16 cellular contexts compared by ENCODE assay signal in the genomic region with DNA sequence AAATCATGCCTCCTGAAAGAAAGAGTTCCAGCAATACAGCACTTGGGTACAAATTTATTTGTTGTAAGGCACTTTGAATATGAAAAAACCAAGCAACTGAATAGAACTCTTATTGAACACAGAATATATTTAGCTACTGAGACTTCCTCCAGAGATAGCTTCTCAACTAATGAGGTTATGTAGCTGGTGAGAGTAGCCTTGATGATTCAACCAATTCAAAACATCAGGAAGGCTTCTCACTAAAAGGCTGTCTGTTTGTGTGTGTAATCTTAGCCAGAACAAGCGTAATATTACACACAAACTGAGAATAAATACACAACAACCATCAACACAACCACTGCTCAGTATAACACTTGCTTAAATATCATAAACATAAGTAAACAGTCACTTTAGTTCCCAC. TPM values are rescaled to one million over a fixed set of nuclear protein-coding genes. Genes with fewer than 3 reads are reported as not detected.
DNase-seq lines count a peak whose midpoint lies in the region; ATAC-seq and TF ChIP-seq lines count a peak whose summit lies in the region.
"Had no signal": no experiment of that assay in that cellular context is flagged by ENCODE, and none has a peak within 500 bp of the region (broad histone marks: within the 10 kb centered on the region; RNA-seq: fewer than 3 reads in every experiment).

No MANE protein-coding gene starts in this region.

- in situ Hi-C loops in GM13976 (cut with MboI; ENCODE audit: low sequenced_read_pairs, unreplicated experiment) = no loop called here

- no peak overlapping the region for H2AFZ ChIP-seq in mesenchymal stem cell (ENCODE audit: low read depth, low read length)

- H3K79me1 ChIP-seq in mesenchymal stem cell (replicated peaks; ENCODE audit: low read length, poor library complexity, severe bottlenecking) = peaks cover 2% of the 10 kb centered on the region

- 67% methylated on average over 1 of the region's 1 CpG for WGBS in mesenchymal stem cell

- no peak overlapping the region for H3K23ac ChIP-seq in mesenchymal stem cell (ENCODE audit: low read length in 2 of 2)

- H3K4me3 ChIP-seq in left ventricle myocardium inferior = no peak overlapping the region
- no peak overlapping the region for H3K4me3 ChIP-seq in dorsolateral prefrontal cortex
- H3K4me3 ChIP-seq in mesenchymal stem cell (ENCODE audit: insufficient read depth in 1 of 2, low read depth in 1 of 2, low read length in 2 of 2) = no peak overlapping the region
- H3K4me3 ChIP-seq in skeletal muscle tissue (ENCODE audit: low read length in 3 of 3) = no peak overlapping the region
- H3K4me3 ChIP-seq: BLaER1 treated with 17β-estradiol and CSF1 and Interleukin-3, amounts not matched to agents 10 nM and 100 nM had no signal

- no peak overlapping the region for H2BK12ac ChIP-seq in mesenchymal stem cell (ENCODE audit: low read length in 2 of 2)

- TF ChIP-seq CTCF in left ventricle myocardium inferior (IDR thresholded peaks at IDR 0.05; ENCODE audit: borderline replicate concordance) (no peak), dorsolateral prefrontal cortex (IDR thresholded peaks at IDR 0.05 in 54 of 56, conservative IDR thresholded peaks at IDR 0.05 in 2 of 56; ENCODE audit: low read depth in 1 of 56, partially characterized antibody in 56 of 56) (no peak), GM13976 (IDR thresholded peaks at IDR 0.05; ENCODE audit: borderline replicate concordance, control extremely low read depth, extremely low read depth, insufficient read depth, missing control alignments) (no peak)

- H3K27ac ChIP-seq in left ventricle myocardium inferior (replicated peaks) (peak overlapping the region; percentile 39), dorsolateral prefrontal cortex (peak overlapping the region in 37 of 59 donors; percentile 1 to 75 (median 39)), mesenchymal stem cell (ENCODE audit: low read length, poor library complexity, severe bottlenecking) (no peak overlapping the region), skeletal muscle tissue (ENCODE audit: low read depth, low read length) (peak overlapping the region; percentile 3)
- H3K27ac ChIP-seq: BLaER1 treated with 17β-estradiol and CSF1 and Interleukin-3, amounts not matched to agents 10 nM and 100 nM; HL-60; KMS-11 had no signal

- H3K27me3 ChIP-seq in left ventricle myocardium inferior (ENCODE audit: low read depth) = no peaks in the 10 kb centered on the region
- no peaks in the 10 kb centered on the region for H3K27me3 ChIP-seq in dorsolateral prefrontal cortex
- H3K27me3 ChIP-seq in mesenchymal stem cell (ENCODE audit: control insufficient read depth in 1 of 2, insufficient read depth in 1 of 2, low read length in 2 of 2) = no peaks in the 10 kb centered on the region
- no peaks in the 10 kb centered on the region for H3K27me3 ChIP-seq in skeletal muscle tissue (ENCODE audit: control insufficient read depth in 3 of 3, insufficient read depth in 3 of 3, low read length in 3 of 3)
- H3K27me3 ChIP-seq: BLaER1 treated with 17β-estradiol and CSF1 and Interleukin-3, amounts not matched to agents 10 nM and 100 nM had no signal

- H3K14ac ChIP-seq in mesenchymal stem cell (ENCODE audit: low read length in 2 of 2) = no peak overlapping the region

- ATAC-seq in Right ventricle myocardium inferior (no peak), GM19351 (IDR thresholded peaks at IDR 0.05; ENCODE audit: unreplicated experiment) (no peak), HG03135 (IDR thresholded peaks at IDR 0.05; ENCODE audit: unreplicated experiment) (no peak)
- ATAC-seq: CD8-positive, alpha-beta T cell had no signal

- DNase-seq in left ventricle myocardium inferior (no peak), Right ventricle myocardium inferior (ENCODE audit: missing footprints) (no peak), dorsolateral prefrontal cortex (no peak), mesenchymal stem cell (peak; percentile 69), GM13976 (ENCODE audit: low spot score) (no peak)
- DNase-seq: 8988T; CD8-positive, alpha-beta T cell; NCI-H2029 treated with DMSO at 0.1 percent for 48 hours; SHP77 treated with DMSO at 0.1 percent for 48 hours had no signal

- H3K4ac ChIP-seq in mesenchymal stem cell (ENCODE audit: low read depth in 1 of 2, low read length in 2 of 2) = no peak overlapping the region

- no peak overlapping the region for H2BK15ac ChIP-seq in mesenchymal stem cell (ENCODE audit: low read depth, poor library complexity, severe bottlenecking)

- peaks cover 60% of the 10 kb centered on the region for H3K36me3 ChIP-seq in left ventricle myocardium inferior
- H3K36me3 ChIP-seq in mesenchymal stem cell (ENCODE audit: control insufficient read depth in 1 of 2, insufficient read depth in 2 of 2, low read depth in 1 of 2, low read length in 2 of 2) = peaks cover 3 to 81% of the 10 kb centered on the region in 2 experiments
- H3K36me3 ChIP-seq in skeletal muscle tissue (ENCODE audit: control insufficient read depth in 3 of 3, insufficient read depth in 3 of 3, low read length in 3 of 3) = peaks cover 20 to 35% (median 30%) of the 10 kb centered on the region in 3 donors

- intact Hi-C loops in left ventricle myocardium inferior (cut with micrococcal nuclease) = no loop called here
- intact Hi-C loops in Right ventricle myocardium inferior (cut with DNase I) = loop anchor here (2.0 kb wide), 1 partner anchor 20 kb away; a partner anchor contains a TSS
- intact Hi-C loops in dorsolateral prefrontal cortex (cut with DNase I) = no loop called here

- H4K8ac ChIP-seq in mesenchymal stem cell (ENCODE audit: low read length) = no peak overlapping the region

- H2BK5ac ChIP-seq in mesenchymal stem cell (ENCODE audit: low read depth, low read length, poor library complexity, severe bottlenecking) = no peak overlapping the region

- no peak overlapping the region for H4K91ac ChIP-seq in mesenchymal stem cell (ENCODE audit: low read length)

- H3K9ac ChIP-seq in mesenchymal stem cell (ENCODE audit: low read length) = no peak overlapping the region
- no peak overlapping the region for H3K9ac ChIP-seq in skeletal muscle tissue (ENCODE audit: low read depth in 1 of 3, low read length in 3 of 3)
- H3K9ac ChIP-seq: BLaER1 treated with 17β-estradiol and CSF1 and Interleukin-3, amounts not matched to agents 10 nM and 100 nM; KMS-11; SK-N-SH had no signal

- H3K4me2 ChIP-seq in mesenchymal stem cell (ENCODE audit: low read length, poor library complexity, severe bottlenecking) = no peak overlapping the region
- H3K4me2 ChIP-seq: KMS-11, SK-N-SH had no signal

- H2AK5ac ChIP-seq in mesenchymal stem cell (ENCODE audit: low read length, severe bottlenecking) = no peak overlapping the region

- H3K4me1 ChIP-seq in left ventricle myocardium inferior = peaks cover 14% of the 10 kb centered on the region
- H3K4me1 ChIP-seq in mesenchymal stem cell (ENCODE audit: control insufficient read depth, insufficient read depth, low read depth, low read length) = no peaks in the 10 kb centered on the region
- H3K4me1 ChIP-seq in skeletal muscle tissue (ENCODE audit: control insufficient read depth in 3 of 3, insufficient read depth in 3 of 3, low read length in 3 of 3) = peaks cover 0 to 5% (median 3%) of the 10 kb centered on the region in 3 donors

- no peak overlapping the region for H2BK120ac ChIP-seq in mesenchymal stem cell (ENCODE audit: low read depth, low read length)

- H3K18ac ChIP-seq in mesenchymal stem cell (ENCODE audit: low read depth in 1 of 2, low read length in 2 of 2) = no peak overlapping the region

- no peaks in the 10 kb centered on the region for H3K9me3 ChIP-seq in left ventricle myocardium inferior (replicated peaks)
- H3K9me3 ChIP-seq in mesenchymal stem cell (ENCODE audit: control insufficient read depth, low read length) = no peaks in the 10 kb centered on the region
- H3K9me3 ChIP-seq in skeletal muscle tissue (ENCODE audit: control insufficient read depth in 3 of 3, low read length in 3 of 3) = no peaks in the 10 kb centered on the region
- H3K9me3 ChIP-seq: BLaER1 treated with 17β-estradiol and CSF1 and Interleukin-3, amounts not matched to agents 10 nM and 100 nM; SK-N-SH had no signal

RNA-seq across cellular contexts. Expression of a gene that starts 20.4 kb away (rescaled TPM):
- total RNA-seq in left ventricle myocardium inferior = 31.5 TPM
- 34.0 TPM for total RNA-seq in Right ventricle myocardium inferior
- total RNA-seq in dorsolateral prefrontal cortex = 10 to 100 TPM; 25.4 to 55.5 (median 38.0) TPM
- 35.8 TPM for polyA plus RNA-seq in mesenchymal stem cell (2013, experiment 1 of 2)
- 30.3 TPM for polyA plus RNA-seq in mesenchymal stem cell (2013, experiment 2 of 2)
- 18.8 TPM for total RNA-seq in skeletal muscle tissue

RNA-seq across cellular contexts. Expression of a gene that starts 28.2 kb away (rescaled TPM):
- total RNA-seq in left ventricle myocardium inferior (18.2 TPM), Right ventricle myocardium inferior (20.2 TPM), dorsolateral prefrontal cortex (10 to 100 TPM; 31.8 to 59.8 (median 43.1) TPM), skeletal muscle tissue (48.0 TPM)
- polyA plus RNA-seq in mesenchymal stem cell (2013, experiment 1 of 2) = 5.1 TPM
- 4.6 TPM for polyA plus RNA-seq in mesenchymal stem cell (2013, experiment 2 of 2)

RNA-seq across cellular contexts. Expression of a gene that starts 40.7 kb away (rescaled TPM):
- 14.0 TPM for total RNA-seq in left ventricle myocardium inferior
- total RNA-seq in Right ventricle myocardium inferior = 11.7 TPM
- total RNA-seq in dorsolateral prefrontal cortex = 10 to 100 TPM; 20.7 to 52.4 (median 34.3) TPM
- 13.6 TPM for polyA plus RNA-seq in mesenchymal stem cell (2013, experiment 1 of 2)
- 14.3 TPM for polyA plus RNA-seq in mesenchymal stem cell (2013, experiment 2 of 2)
- total RNA-seq in skeletal muscle tissue = 8.4 TPM

RNA-seq across cellular contexts. Expression of a gene that starts 46.3 kb away (rescaled TPM):
- total RNA-seq in left ventricle myocardium inferior (10.5 TPM), Right ventricle myocardium inferior (11.4 TPM), dorsolateral prefrontal cortex (10 to 100 TPM in 27 of 120 experiments, 1 to 10 TPM in 93; 3.8 to 18.1 (median 7.8) TPM), skeletal muscle tissue (under 0.01 TPM)
- polyA plus RNA-seq in mesenchymal stem cell (2013, experiment 1 of 2) = 0.64 TPM
- polyA plus RNA-seq in mesenchymal stem cell (2013, experiment 2 of 2) = 0.34 TPM
- total RNA-seq: CD8-positive, alpha-beta T cell had no signal
